Comparison of ENCODE assay signal across 17 cellular contexts in the genomic region with DNA sequence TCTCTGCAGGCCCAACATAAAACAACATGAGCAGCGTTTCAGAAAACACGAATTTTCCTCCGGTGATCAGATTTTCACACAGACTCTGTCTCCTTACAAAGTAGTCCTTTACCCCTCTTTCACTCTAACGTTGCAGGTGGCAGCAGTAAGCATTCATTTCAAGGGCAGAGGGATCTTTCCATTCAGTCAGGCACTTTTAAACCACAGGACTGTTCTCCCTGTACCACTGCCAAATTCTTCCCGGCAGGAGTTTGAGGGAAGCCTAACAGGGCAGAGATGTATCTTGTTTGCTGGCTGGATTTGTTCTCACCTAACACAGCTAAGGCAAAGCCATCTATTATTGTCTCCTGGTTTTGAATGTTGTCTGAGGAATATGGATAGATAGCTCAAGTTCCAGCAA.
DNase-seq lines count a peak whose midpoint lies in the region; ATAC-seq and TF ChIP-seq lines count a peak whose summit lies in the region.
"Had no signal": no experiment of that assay in that cellular context is flagged by ENCODE, and none has a peak within 500 bp of the region (broad histone marks: within the 10 kb centered on the region; RNA-seq: fewer than 3 reads in every experiment).

No MANE protein-coding gene starts in this region.

- H3K27ac ChIP-seq in MM.1S (ENCODE audit: low read length), result peak overlapping the region; percentile 88
- no peak overlapping the region for H3K27ac ChIP-seq in SJCRH30
- H3K27ac ChIP-seq: HL-60, vagina had no signal

- H3K36me3 ChIP-seq in MM.1S (replicated peaks; ENCODE audit: insufficient read depth, low read length), result no peaks in the 10 kb centered on the region
- H3K36me3 ChIP-seq in SJCRH30, result no peaks in the 10 kb centered on the region
- H3K36me3 ChIP-seq: vagina had no signal

- H2AFZ ChIP-seq in MM.1S (ENCODE audit: low read length), result peak overlapping the region; percentile 80

- DNase-seq in A172 (ENCODE audit: low spot score) (peak; percentile 16), MM.1S (peak; percentile 20), SJCRH30 (peak; percentile 6 to 37), medulla oblongata (ENCODE audit: extremely low spot score) (peak; percentile 13), NCI-H510A (lab: John Stamatoyannopoulos, UW) (no peak), dermis blood vessel endothelial cell (no peak)
- DNase-seq: activated CD8-positive, alpha-beta memory T cell treated with anti-CD3 and anti-CD28 coated beads, Interleukin-2, amount 10 ng/mL, durations not matched to agents 7 days and 5 days; activated effector memory CD4-positive, alpha-beta T cell treated with anti-CD3 and anti-CD28 coated beads, Interleukin-2, amount 50 U/mL, for 16 hours; amygdala; CD4-positive, alpha-beta memory T cell; KG1; NCI-H146; NCI-H526 treated with DMSO at 0.1 percent for 48 hours had no signal

- H3K27me3 ChIP-seq in MM.1S (replicated peaks; ENCODE audit: insufficient read depth, low read length) (no peaks in the 10 kb centered on the region), SJCRH30 (no peaks in the 10 kb centered on the region)
- H3K27me3 ChIP-seq: vagina had no signal

- no peaks in the 10 kb centered on the region for H4K20me1 ChIP-seq in MM.1S (ENCODE audit: insufficient read depth, low read length)

- no peak for TF ChIP-seq CTCF in MM.1S (IDR thresholded peaks at IDR 0.05; ENCODE audit: low read length)

- H3K9me3 ChIP-seq in MM.1S (replicated peaks; ENCODE audit: insufficient read depth, low read length) (no peaks in the 10 kb centered on the region), SJCRH30 (replicated peaks) (no peaks in the 10 kb centered on the region)
- H3K9me3 ChIP-seq: vagina had no signal

- no peaks in the 10 kb centered on the region for H3K9me2 ChIP-seq in MM.1S (replicated peaks; ENCODE audit: insufficient read depth, low read length)

- H3K4me3 ChIP-seq in MM.1S (ENCODE audit: low read length) (peak overlapping the region; percentile 39; the same call in 1 of the 2 replicates), SJCRH30 (no peak overlapping the region)
- H3K4me3 ChIP-seq: vagina had no signal

- H3K4me1 ChIP-seq in MM.1S (ENCODE audit: low read length) (peaks cover 7% of the 10 kb centered on the region; the same call in 1 of the 2 replicates), SJCRH30 (no peaks in the 10 kb centered on the region; the same call in 1 of the 2 replicates)

- peak overlapping the region; percentile 73; the same call in 1 of the 2 replicates for H3K4me2 ChIP-seq in MM.1S (ENCODE audit: low read depth, low read length)

- ATAC-seq in HG03342 (IDR thresholded peaks at IDR 0.05; ENCODE audit: unreplicated experiment) (no peak), GM18868 (IDR thresholded peaks at IDR 0.05; ENCODE audit: unreplicated experiment) (no peak)
- ATAC-seq: activated CD8-positive, alpha-beta memory T cell treated with anti-CD3 and anti-CD28 coated beads, Interleukin-2, amount 10 ng/mL, durations not matched to agents 7 days and 5 days had no signal

- H3F3A ChIP-seq in MM.1S (ENCODE audit: insufficient read depth, low read length), result no peaks in the 10 kb centered on the region

- no peaks in the 10 kb centered on the region for H3K79me2 ChIP-seq in MM.1S (ENCODE audit: low read length)

- peak overlapping the region; percentile 59; the same call in 1 of the 2 replicates for H3K9ac ChIP-seq in MM.1S (ENCODE audit: low read length)

Comparison
In these comparisons a context has a peak if more than half of its experiments do, and no peak if none do; other contexts are left out.
1. DNase-seq: peak in A172 (single experiment), MM.1S (single experiment), SJCRH30 (2 of 2) and medulla oblongata (single experiment); none in NCI-H510A (single experiment) and dermis blood vessel endothelial cell (single experiment).